ENCODE assay signal across 24 cellular contexts in the genomic region with DNA sequence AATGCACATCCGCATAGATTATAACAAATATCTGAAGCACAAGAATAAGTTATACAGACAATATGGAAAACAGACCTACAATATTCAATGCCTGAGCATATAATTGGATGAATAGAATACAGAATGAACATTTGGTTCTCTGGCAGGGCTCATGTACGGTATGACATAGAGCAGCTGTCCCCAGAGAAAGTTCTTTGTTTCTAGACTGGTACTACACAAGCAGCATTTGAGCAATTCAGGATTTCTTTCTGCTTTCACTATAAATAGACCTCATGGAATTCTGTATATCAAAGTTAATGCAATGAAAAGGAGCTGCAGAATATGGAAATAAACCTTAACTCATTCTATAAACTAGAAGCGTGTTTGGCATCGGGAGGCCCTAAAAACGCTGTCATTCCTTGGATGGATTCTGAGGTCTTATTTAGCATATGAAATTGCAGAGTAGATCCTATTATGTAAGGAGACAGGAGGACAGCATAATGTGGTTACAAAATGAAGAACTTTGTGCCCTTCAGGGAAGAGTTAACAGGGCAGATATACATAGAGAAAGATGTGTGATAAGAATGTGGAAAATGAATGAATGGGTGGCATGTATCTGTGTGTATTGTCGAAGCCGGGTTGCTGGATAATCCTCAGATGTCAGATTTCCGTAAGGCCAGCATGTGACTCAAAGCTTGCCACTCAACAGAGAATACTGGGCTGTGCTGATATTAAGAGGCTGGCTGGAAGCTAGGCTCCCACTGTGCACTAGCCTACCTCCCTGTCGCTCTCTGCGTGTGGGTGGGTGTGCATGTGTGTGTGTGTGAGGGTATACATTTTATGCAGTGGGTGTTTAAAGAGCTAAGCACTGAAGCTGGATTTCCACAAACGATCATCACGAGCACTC.
DNase-seq lines count a peak whose midpoint lies in the region; ATAC-seq and TF ChIP-seq lines count a peak whose summit lies in the region.
"Had no signal": no experiment of that assay in that cellular context is flagged by ENCODE, and none has a peak within 500 bp of the region (broad histone marks: within the 10 kb centered on the region; RNA-seq: fewer than 3 reads in every experiment).

No MANE protein-coding gene starts in this region.

- intact Hi-C loops in psoas muscle (cut with DNase I) = loop anchor here in 1 of 2 donors (10.0 kb wide), 1 partner anchor 479 kb away; no protein-coding TSS in a partner anchor

- POLR2A ChIA-PET in HEK293 (lab: Yijun Ruan, JAX) = interaction anchor here (0.6 kb wide), 1 partner anchor 197 kb away, joined by 3 read pairs; no protein-coding TSS in a partner anchor

- DNase-seq in chondrocyte (ENCODE audit: low spot score) = no peak
- DNase-seq in right atrium auricular region (ENCODE audit: low spot score) = no peak
- no peak for DNase-seq in psoas muscle
- DNase-seq in SIG-M5 treated with dmso at 0.1 percent for 504 hours (lab: John Stamatoyannopoulos, UW; ENCODE audit: unreplicated experiment) = no peak
- no peak for DNase-seq in DMS153 (lab: John Stamatoyannopoulos, UW)
- DNase-seq: activated CD4-positive, alpha-beta T cell treated with anti-CD3 and anti-CD28 coated beads, Interleukin-2, amount 10 ng/mL, durations not matched to agents 7 days and 5 days; activated CD8-positive, alpha-beta memory T cell treated with anti-CD3 and anti-CD28 coated beads, Interleukin-2, amount 50 U/mL, for 48 hours; activated naive CD8-positive, alpha-beta T cell treated with anti-CD3 and anti-CD28 coated beads, Interleukin-2, amount 50 U/mL, for 24 hours; GDM1; H9; left colon; midbrain; NCI-H187; NCI-H2227 treated with DMSO at 0.1 percent for 48 hours; NCI-H774; SHP77 treated with DMSO at 0.1 percent for 48 hours; T-helper 17 cell had no signal

- H3K27me3 ChIP-seq in right atrium auricular region (no peaks in the 10 kb centered on the region), psoas muscle (ENCODE audit: insufficient read depth in 3 of 3, low read length in 2 of 3) (no peaks in the 10 kb centered on the region)
- H3K27me3 ChIP-seq: neural progenitor cell had no signal

- H3K4me3 ChIP-seq in HEK293 (ENCODE audit: low read depth, low read length) (no peak overlapping the region), right atrium auricular region (peak overlapping the region; percentile 19 to 31), psoas muscle (peak overlapping the region; percentile 43)
- H3K4me3 ChIP-seq: neural progenitor cell, thoracic aorta had no signal

- no peaks in the 10 kb centered on the region for H3K27me3 Mint-ChIP-seq in chondrocyte (ENCODE audit: low read depth)
- H3K27me3 Mint-ChIP-seq: activated naive CD8-positive, alpha-beta T cell treated with anti-CD3 and anti-CD28 coated beads, Interleukin-2, amount 50 U/mL, for 24 hours had no signal

- peaks cover 7% of the 10 kb centered on the region for H3K4me1 ChIP-seq in HEK293 (ENCODE audit: control insufficient read depth, insufficient read depth, low read length)
- peaks cover 0 to 29% of the 10 kb centered on the region in 2 donors for H3K4me1 ChIP-seq in right atrium auricular region
- peaks cover 20% of the 10 kb centered on the region for H3K4me1 ChIP-seq in psoas muscle

- CTCF ChIA-PET in HEK293 (lab: Yijun Ruan, JAX) = no interaction called here

- H3K9me3 Mint-ChIP-seq in chondrocyte (ENCODE audit: low read depth) = no peaks in the 10 kb centered on the region
- H3K9me3 Mint-ChIP-seq: activated CD4-positive, alpha-beta T cell treated with anti-CD3 and anti-CD28 coated beads, Interleukin-2, amount 10 ng/mL, durations not matched to agents 7 days and 5 days; activated naive CD8-positive, alpha-beta T cell treated with anti-CD3 and anti-CD28 coated beads, Interleukin-2, amount 50 U/mL, for 24 hours; CD14-positive monocyte; H9; neural progenitor cell; stimulated activated memory B cell treated with anti-CD40 and anti-IgM and Interleukin-4, amounts not matched to agents 10 μg/mL and 1 μg/mL and 100 μg/mL, for 72 hours had no signal

- H3K27ac ChIP-seq in HEK293 (ENCODE audit: extremely low read depth, low read depth, low read length) (no peak overlapping the region), right atrium auricular region (peak overlapping the region; percentile 40 to 75), psoas muscle (peak overlapping the region; percentile 56)
- H3K27ac ChIP-seq: neural progenitor cell, thoracic aorta had no signal

- ATAC-seq in psoas muscle (peak; percentile 31 to 56 (median 48)), GM21390 (IDR thresholded peaks at IDR 0.05; ENCODE audit: unreplicated experiment) (no peak), GM19324 (IDR thresholded peaks at IDR 0.05; ENCODE audit: low FRiP score, unreplicated experiment) (no peak)
- ATAC-seq: activated naive CD8-positive, alpha-beta T cell treated with anti-CD3 and anti-CD28 coated beads, Interleukin-2, amount 50 U/mL, for 24 hours; left colon; T-helper 17 cell had no signal

- no peaks in the 10 kb centered on the region for H3K36me3 ChIP-seq in HEK293 (ENCODE audit: control insufficient read depth in 2 of 2, insufficient read depth in 1 of 2, low read length in 2 of 2)
- H3K36me3 ChIP-seq in right atrium auricular region = no peaks in the 10 kb centered on the region
- no peaks in the 10 kb centered on the region for H3K36me3 ChIP-seq in psoas muscle (ENCODE audit: insufficient read depth in 1 of 2, low read depth in 1 of 2)
- H3K36me3 ChIP-seq: neural progenitor cell, thoracic aorta had no signal

- H3K27ac Mint-ChIP-seq in chondrocyte (ENCODE audit: unreplicated experiment) = peak overlapping the region; percentile 0
- H3K27ac Mint-ChIP-seq: activated CD4-positive, alpha-beta T cell treated with anti-CD3 and anti-CD28 coated beads, Interleukin-2, amount 10 ng/mL, durations not matched to agents 7 days and 5 days; activated naive CD8-positive, alpha-beta T cell treated with anti-CD3 and anti-CD28 coated beads, Interleukin-2, amount 50 U/mL, for 24 hours; CD14-positive monocyte; neural progenitor cell; stimulated activated memory B cell treated with anti-CD40 and anti-IgM and Interleukin-4, amounts not matched to agents 10 μg/mL and 1 μg/mL and 100 μg/mL, for 72 hours; T-helper 17 cell had no signal

- no peaks in the 10 kb centered on the region for H3K36me3 Mint-ChIP-seq in chondrocyte (ENCODE audit: low read depth)
- H3K36me3 Mint-ChIP-seq: CD14-positive monocyte; neural progenitor cell; stimulated activated memory B cell treated with anti-CD40 and anti-IgM and Interleukin-4, amounts not matched to agents 10 μg/mL and 1 μg/mL and 100 μg/mL, for 72 hours had no signal

- WGBS in psoas muscle, 3 donors = 26 to 28% (median 26%) methylated on average over 12 of the region's 12 CpGs

- H3K4me3 Mint-ChIP-seq in chondrocyte (ENCODE audit: unreplicated experiment) = no peak overlapping the region
- H3K4me3 Mint-ChIP-seq: activated CD4-positive, alpha-beta T cell treated with anti-CD3 and anti-CD28 coated beads, Interleukin-2, amount 10 ng/mL, durations not matched to agents 7 days and 5 days; activated naive CD8-positive, alpha-beta T cell treated with anti-CD3 and anti-CD28 coated beads, Interleukin-2, amount 50 U/mL, for 24 hours; CD14-positive monocyte; H9; neural progenitor cell; stimulated activated memory B cell treated with anti-CD40 and anti-IgM and Interleukin-4, amounts not matched to agents 10 μg/mL and 1 μg/mL and 100 μg/mL, for 72 hours; T-helper 17 cell had no signal

- H3K4me1 Mint-ChIP-seq in chondrocyte (ENCODE audit: low read depth) = peaks cover 80% of the 10 kb centered on the region
- H3K4me1 Mint-ChIP-seq: activated CD4-positive, alpha-beta T cell treated with anti-CD3 and anti-CD28 coated beads, Interleukin-2, amount 10 ng/mL, durations not matched to agents 7 days and 5 days; activated naive CD8-positive, alpha-beta T cell treated with anti-CD3 and anti-CD28 coated beads, Interleukin-2, amount 50 U/mL, for 24 hours; CD14-positive monocyte; stimulated activated memory B cell treated with anti-CD40 and anti-IgM and Interleukin-4, amounts not matched to agents 10 μg/mL and 1 μg/mL and 100 μg/mL, for 72 hours had no signal

- TF ChIP-seq CTCF in HEK293 (tag by site-specific recombination; IDR thresholded peaks at IDR 0.05) (no peak), chondrocyte (IDR thresholded peaks at IDR 0.05) (no peak), right atrium auricular region (IDR thresholded peaks at IDR 0.05) (no peak), psoas muscle (IDR thresholded peaks at IDR 0.05) (no peak)

- H3K9me3 ChIP-seq in HEK293 (ENCODE audit: control insufficient read depth, insufficient read depth, low read depth, low read length) (no peaks in the 10 kb centered on the region), right atrium auricular region (no peaks in the 10 kb centered on the region), psoas muscle (no peaks in the 10 kb centered on the region)
- H3K9me3 ChIP-seq: thoracic aorta had no signal

TF ChIP-seq in HEK293, 187 proteins besides CTCF, POLR2A, EP300 and RAD21:
- TF ChIP-seq ZNF76 (tag by site-specific recombination; IDR thresholded peaks at IDR 0.05; ENCODE audit: borderline replicate concordance, low read depth) = no peak
- peak; percentile 69 for TF ChIP-seq EGR2 (tag by site-specific recombination; IDR thresholded peaks at IDR 0.05; ENCODE audit: low read depth)
- no peak for TF ChIP-seq ZBTB21 (tag by site-specific recombination; IDR thresholded peaks at IDR 0.05)
- TF ChIP-seq ZFHX2 (tag by site-specific recombination; conservative IDR thresholded peaks at IDR 0.05) = peak; percentile 87
- TF ChIP-seq ZIC2 (tag by site-specific recombination; IDR thresholded peaks at IDR 0.05) = peak; percentile 24; the same call in 1 of the 2 replicates
- no peak for TF ChIP-seq ZNF501 (tag by site-specific recombination; IDR thresholded peaks at IDR 0.05)
TF ChIP-seq in HEK293: peak in this region for 3.

Comparison
In these comparisons a context has a peak if more than half of its experiments do, and no peak if none do; other contexts are left out.
1. ATAC-seq: peak in psoas muscle (4 of 4); none in GM21390 (single experiment) and GM19324 (single experiment).